13 cellular contexts compared by ENCODE assay signal in genomic region chr10:101986277-101986971, GRCh38.
A peak's percentile ranks its signal among the peaks of the same experiment; 100 is the strongest.
DNase-seq lines count a peak whose midpoint lies in the region; ATAC-seq, FAIRE-seq and TF ChIP-seq lines count a peak whose summit lies in the region.
"Had no signal": no experiment of that assay in that cellular context is flagged by ENCODE, and none has a peak within 500 bp of the region (broad histone marks: within the 10 kb centered on the region; RNA-seq: fewer than 3 reads in every experiment).

No MANE protein-coding gene starts in this region.

- TF ChIP-seq CTCF in GM12878 (IDR thresholded peaks at IDR 0.05 in 2 of 3, conservative IDR thresholded peaks at IDR 0.05 in 1 of 3; ENCODE audit: control insufficient read depth in 2 of 3, extremely low read depth in 1 of 3, insufficient read depth in 1 of 3, low read depth in 3 of 3, low read length in 3 of 3) (no peak), nephron progenitor cell (IDR thresholded peaks at IDR 0.05) (no peak), Caco-2 (IDR thresholded peaks at IDR 0.05; ENCODE audit: insufficient read depth in 1 of 2, low read depth in 1 of 2, low read length in 1 of 2, severe bottlenecking in 1 of 2, unreplicated experiment in 1 of 2) (no peak)

- TF ChIP-seq EP300 in GM12878 (IDR thresholded peaks at IDR 0.05; ENCODE audit: borderline replicate concordance in 1 of 2, control insufficient read depth in 1 of 2, low read depth in 2 of 2, low read length in 2 of 2): no peak

- H3K9ac ChIP-seq in GM12878 (ENCODE audit: control insufficient read depth, insufficient read depth, low read length): peak overlapping the region; percentile 65

- no peaks in the 10 kb centered on the region for H3K27me3 ChIP-seq in GM12878 (replicated peaks in 1 of 2; ENCODE audit: control insufficient read depth in 2 of 2, insufficient read depth in 2 of 2, low read length in 1 of 2)
- no peaks in the 10 kb centered on the region for H3K27me3 ChIP-seq in Caco-2 (replicated peaks; ENCODE audit: control insufficient read depth, insufficient read depth, low read length)

- H3K4me3 ChIP-seq in GM12878 (peak overlapping the region; percentile 25; the same call in 1 of the 2 replicates), Caco-2 (ENCODE audit: low read depth, low read length) (no peak overlapping the region)
- H3K4me3 ChIP-seq: psoas muscle had no signal

- H3K4me1 ChIP-seq in GM12878 (ENCODE audit: control insufficient read depth, insufficient read depth, low read length): peaks cover 16% of the 10 kb centered on the region
- no peaks in the 10 kb centered on the region for H3K4me1 ChIP-seq in Caco-2
- H3K4me1 ChIP-seq: psoas muscle had no signal

- BruUV-seq in GM12878 (replicated peaks; lab: Mats Ljungman, UMichigan): no TSS peak
- BruUV-seq in Caco-2 (replicated peaks; lab: Mats Ljungman, UMichigan): no TSS peak

- H3K9me3 ChIP-seq in GM12878 (replicated peaks; ENCODE audit: control insufficient read depth, insufficient read depth, low read length) (no peaks in the 10 kb centered on the region), Caco-2 (no peaks in the 10 kb centered on the region)
- H3K9me3 ChIP-seq: psoas muscle had no signal

- peaks cover 61% of the 10 kb centered on the region for H3K36me3 Mint-ChIP-seq in nephron progenitor cell (ENCODE audit: low read depth)
- peaks cover 31% of the 10 kb centered on the region for H3K36me3 Mint-ChIP-seq in Caco-2 (ENCODE audit: insufficient read depth, unreplicated experiment)

- H3K27me3 Mint-ChIP-seq in nephron progenitor cell (ENCODE audit: low read depth, poor library complexity): no peaks in the 10 kb centered on the region
- H3K27me3 Mint-ChIP-seq in Caco-2 (ENCODE audit: insufficient read depth, unreplicated experiment): no peaks in the 10 kb centered on the region

- peak overlapping the region; percentile 88 for H3K27ac ChIP-seq in GM12878 (ENCODE audit: control insufficient read depth, insufficient read depth)
- H3K27ac ChIP-seq: psoas muscle, RWPE1 had no signal

- FAIRE-seq in GM12878 (lab: Jason Lieb, UNC): peak; percentile 72
- FAIRE-seq: A204.1 had no signal

- peak overlapping the region; percentile 84 for H3K4me2 ChIP-seq in GM12878 (ENCODE audit: control insufficient read depth, insufficient read depth)

- intact Hi-C loops in GM12878 (cut with micrococcal nuclease; ENCODE audit: unreplicated experiment) (no loop called here), Caco-2 (cut with micrococcal nuclease; ENCODE audit: unreplicated experiment) (no loop called here)

- H3K9me3 Mint-ChIP-seq in nephron progenitor cell: no peaks in the 10 kb centered on the region
- H3K9me3 Mint-ChIP-seq in Caco-2 (ENCODE audit: unreplicated experiment): no peaks in the 10 kb centered on the region
- H3K9me3 Mint-ChIP-seq: stimulated activated effector memory CD8-positive, alpha-beta T cell treated with anti-CD3 and anti-CD28 coated beads, Interleukin-12 subunit alpha, Interleukin-12 subunit beta, amount 100 ng/mL, for 72 hours had no signal

- 38% methylated on average over 5 of the region's 5 CpGs for WGBS in GM12878 (ENCODE audit: insufficient coverage, insufficient replicate concordance, low lambda C conversion rate, missing lambda C conversion rate)

- in situ Hi-C loops in GM12878 (cut with MboI): no loop called here

- peak; percentile 9 for DNase-seq in DMS53 (lab: John Stamatoyannopoulos, UW)
- DNase-seq in DMS53 treated with DMSO at 0.1 percent for 48 hours (lab: John Stamatoyannopoulos, UW; ENCODE audit: unreplicated experiment): no peak
- DNase-seq in MV-4-11 (lab: John Stamatoyannopoulos, UW): peak; percentile 82
- no peak for DNase-seq in GM12878 (ENCODE audit: low read depth, low spot score)
- no peak for DNase-seq in nephron progenitor cell
- DNase-seq in NCI-H446 treated with DMSO at 0.1 percent for 48 hours (lab: John Stamatoyannopoulos, UW): no peak
- no peak for DNase-seq in NCI-H510A (lab: John Stamatoyannopoulos, UW)
- no peak for DNase-seq in Caco-2
- DNase-seq: activated naive CD4-positive, alpha-beta T cell; psoas muscle had no signal

- no peaks in the 10 kb centered on the region for H3K4me1 Mint-ChIP-seq in nephron progenitor cell
- no peaks in the 10 kb centered on the region for H3K4me1 Mint-ChIP-seq in Caco-2 (ENCODE audit: low read depth, unreplicated experiment)
- H3K4me1 Mint-ChIP-seq: stimulated activated effector memory CD8-positive, alpha-beta T cell treated with anti-CD3 and anti-CD28 coated beads, Interleukin-12 subunit alpha, Interleukin-12 subunit beta, amount 100 ng/mL, for 72 hours had no signal

- SMC1A ChIA-PET in GM12878 (lab: Charles Lee; ENCODE audit: uncharacterized antibody, unreplicated experiment): interaction anchor here (1.0 to 2.2 kb wide), 11 partner anchors 10 to 146 kb away, joined by 3 to 13 read pairs (median 6); no protein-coding TSS in a partner anchor

- no peaks in the 10 kb centered on the region for H4K20me1 ChIP-seq in GM12878 (ENCODE audit: control insufficient read depth, insufficient read depth)

- H3K4me3 Mint-ChIP-seq in nephron progenitor cell (no peak overlapping the region), Caco-2 (ENCODE audit: unreplicated experiment) (no peak overlapping the region)
- H3K4me3 Mint-ChIP-seq: stimulated activated effector memory CD8-positive, alpha-beta T cell treated with anti-CD3 and anti-CD28 coated beads, Interleukin-12 subunit alpha, Interleukin-12 subunit beta, amount 100 ng/mL, for 72 hours had no signal

- peak; percentile 94 for ATAC-seq in GM12878
- ATAC-seq: psoas muscle; stimulated activated effector memory CD8-positive, alpha-beta T cell treated with anti-CD3 and anti-CD28 coated beads, Interleukin-12 subunit alpha, Interleukin-12 subunit beta, amount 100 ng/mL, for 72 hours had no signal

- peak overlapping the region; percentile 49 for H2AFZ ChIP-seq in GM12878 (ENCODE audit: control insufficient read depth, low read depth, low read length)

- RAD21 ChIA-PET in GM12878 (lab: Charles Lee; ENCODE audit: unreplicated experiment): interaction anchor here (0.9 to 2.4 kb wide), 13 partner anchors 12 to 145 kb away, joined by 3 to 15 read pairs (median 5); no protein-coding TSS in a partner anchor

- no peak for TF ChIP-seq POLR2A in GM12878 (IDR thresholded peaks at IDR 0.05; ENCODE audit: low read depth, low read length)

- CTCF ChIA-PET in GM12878 (lab: Yijun Ruan, JAX): interaction anchor here (1.0 to 2.7 kb wide), 9 partner anchors 9 to 145 kb away, joined by 3 to 13 read pairs (median 6); no protein-coding TSS in a partner anchor
- CTCF ChIA-PET in Caco-2 (lab: Charles Lee): interaction anchor here (0.6 kb wide), 1 partner anchor 23 kb away, joined by 3 read pairs; no protein-coding TSS in a partner anchor

- peak overlapping the region; percentile 3 for H3K27ac Mint-ChIP-seq in nephron progenitor cell
- H3K27ac Mint-ChIP-seq in Caco-2 (ENCODE audit: unreplicated experiment): no peak overlapping the region
- H3K27ac Mint-ChIP-seq: stimulated activated effector memory CD8-positive, alpha-beta T cell treated with anti-CD3 and anti-CD28 coated beads, Interleukin-12 subunit alpha, Interleukin-12 subunit beta, amount 100 ng/mL, for 72 hours had no signal

- peaks cover 2 to 9% of the 10 kb centered on the region in 2 experiments for H3K36me3 ChIP-seq in GM12878 (ENCODE audit: control insufficient read depth in 2 of 2, insufficient read depth in 2 of 2, low read length in 1 of 2)
- H3K36me3 ChIP-seq in Caco-2 (ENCODE audit: control insufficient read depth, insufficient read depth, low read length): no peaks in the 10 kb centered on the region

- no peak for TF ChIP-seq RAD21 in GM12878 (IDR thresholded peaks at IDR 0.05; ENCODE audit: insufficient read depth, low read depth, low read length)

- H3K79me2 ChIP-seq in GM12878 (ENCODE audit: control insufficient read depth, insufficient read depth, low read length): no peaks in the 10 kb centered on the region

- POLR2A ChIA-PET in GM12878 (lab: Charles Lee) (interaction anchor here (0.5 to 2.1 kb wide), 10 partner anchors 10 to 77 kb away, joined by 3 to 8 read pairs (median 3); no protein-coding TSS in a partner anchor), Caco-2 (lab: Charles Lee) (no interaction called here)

TF ChIP-seq in GM12878, 131 proteins besides CTCF, POLR2A, EP300 and RAD21 (continues in another document):
- TF ChIP-seq IKZF2 (IDR thresholded peaks at IDR 0.05): peak in 1 of 2 experiments; percentile 49; a peak in 2 of 4 replicates
- no peak for TF ChIP-seq RCOR1 (conservative IDR thresholded peaks at IDR 0.05; ENCODE audit: low read depth, low read length)
- peak; percentile 70 for TF ChIP-seq SPI1 (IDR thresholded peaks at IDR 0.05; ENCODE audit: borderline replicate concordance, insufficient read depth, low read depth, low read length)
- TF ChIP-seq ZNF687 (IDR thresholded peaks at IDR 0.05): 0 out of 2 replicates have a peak, but pooled peaks have one; percentile 39
- TF ChIP-seq NFIC (IDR thresholded peaks at IDR 0.05; ENCODE audit: low read depth, low read length): peak; percentile 37
- peak in 1 of 2 experiments; percentile 41; a peak in 1 of 4 replicates for TF ChIP-seq ETV6 (conservative IDR thresholded peaks at IDR 0.05 in 1 of 2, IDR thresholded peaks at IDR 0.05 in 1 of 2; ENCODE audit: borderline replicate concordance in 1 of 2, low read depth in 1 of 2)

Comparison
In these comparisons a context has a peak if more than half of its experiments do, and no peak if none do; other contexts are left out.
1. DNase-seq: peak in DMS53 (single experiment) and MV-4-11 (single experiment); none in DMS53 treated with DMSO at 0.1 percent for 48 hours (single experiment), GM12878 (single experiment), nephron progenitor cell (single experiment), NCI-H446 treated with DMSO at 0.1 percent for 48 hours (single experiment), NCI-H510A (single experiment) and Caco-2 (0 of 2).